Comparison of ENCODE assay signal across 9 cellular contexts in genomic region chr1:85992756-85993155, GRCh38.
DNase-seq lines count a peak whose midpoint lies in the region; ATAC-seq, FAIRE-seq and TF ChIP-seq lines count a peak whose summit lies in the region.
"Had no signal": no experiment of that assay in that cellular context is flagged by ENCODE, and none has a peak within 500 bp of the region (broad histone marks: within the 10 kb centered on the region; RNA-seq: fewer than 3 reads in every experiment).

No MANE protein-coding gene starts in this region.

- no peaks in the 10 kb centered on the region for H3K36me3 ChIP-seq in H1 (ENCODE audit: control insufficient read depth in 2 of 4, insufficient read depth in 4 of 4, low read length in 3 of 4)

- H3K4ac ChIP-seq in H1 (replicated peaks; ENCODE audit: insufficient read length, low read depth, low read length) = no peak overlapping the region

- no peak overlapping the region for H4K8ac ChIP-seq in H1 (ENCODE audit: extremely low read depth, insufficient read depth, low read length)

- ATAC-seq in GM21515 (IDR thresholded peaks at IDR 0.05; ENCODE audit: unreplicated experiment) (peak; percentile 71), HG03565 (IDR thresholded peaks at IDR 0.05; ENCODE audit: unreplicated experiment) (peak; percentile 58), HG03097 (IDR thresholded peaks at IDR 0.05; ENCODE audit: low FRiP score, unreplicated experiment) (no peak)
- ATAC-seq: SK-N-SH treated with all-trans-retinoic acid at 6 μM for 48 hours had no signal

- H2BK15ac ChIP-seq in H1 (ENCODE audit: low read length) = no peak overlapping the region

- DNase-seq in COLO829 (ENCODE audit: low spot score) (peak; percentile 7), H1 (ENCODE audit: low read depth in 1 of 2, low spot score in 2 of 2) (no peak), dorsolateral prefrontal cortex (no peak), frontal cortex (ENCODE audit: low spot score in 2 of 2) (no peak)
- no peak for DNase-seq in stimulated activated CD4-positive, alpha-beta T cell treated with anti-CD3 and anti-CD28 coated beads, Interleukin-4, amount 100 ng/mL, for 4 hours

- no peak overlapping the region for H3K9ac ChIP-seq in H1 (replicated peaks in 1 of 4; ENCODE audit: extremely low read depth in 1 of 4, low read depth in 3 of 4, low read length in 3 of 4)

- TF ChIP-seq CTCF in H1 (IDR thresholded peaks at IDR 0.05; ENCODE audit: control extremely low read depth in 1 of 3, insufficient read depth in 1 of 3, low read depth in 1 of 3, low read length in 3 of 3) = no peak
- TF ChIP-seq CTCF in dorsolateral prefrontal cortex (IDR thresholded peaks at IDR 0.05 in 54 of 56, conservative IDR thresholded peaks at IDR 0.05 in 2 of 56; ENCODE audit: low read depth in 1 of 56, partially characterized antibody in 56 of 56) = no peak

- no peak overlapping the region for H2AFZ ChIP-seq in H1 (ENCODE audit: low read length)

- no peak for TF ChIP-seq EP300 in H1 (IDR thresholded peaks at IDR 0.05; ENCODE audit: borderline replicate concordance in 1 of 2, low read depth in 2 of 2, low read length in 2 of 2)

- H4K20me1 ChIP-seq in H1 (replicated peaks in 1 of 2; ENCODE audit: control insufficient read depth in 1 of 2, insufficient read depth in 2 of 2, low read length in 2 of 2) = no peaks in the 10 kb centered on the region

- no peak for TF ChIP-seq POLR2A in H1 (IDR thresholded peaks at IDR 0.05; ENCODE audit: control extremely low read depth in 1 of 2, low read depth in 2 of 2, low read length in 2 of 2)

- no peaks in the 10 kb centered on the region for H3K79me2 ChIP-seq in H1 (ENCODE audit: control insufficient read depth in 1 of 2, insufficient read depth in 2 of 2, low read length in 2 of 2)

- no peak overlapping the region for H3K4me2 ChIP-seq in H1 (ENCODE audit: insufficient read depth in 1 of 2, low read depth in 2 of 2, low read length in 2 of 2)

- H3K79me1 ChIP-seq in H1 (ENCODE audit: low read depth, low read length) = no peaks in the 10 kb centered on the region

- H4K91ac ChIP-seq in H1 (replicated peaks; ENCODE audit: insufficient read length, low read length) = no peak overlapping the region

- no peaks in the 10 kb centered on the region for H3K4me1 ChIP-seq in H1 (replicated peaks in 1 of 4; ENCODE audit: control insufficient read depth in 3 of 4, insufficient read depth in 4 of 4, low read length in 3 of 4)

- no peak overlapping the region for H2BK12ac ChIP-seq in H1 (ENCODE audit: low read depth, low read length)

- H3K27me3 ChIP-seq in H1 (replicated peaks in 1 of 4; ENCODE audit: control insufficient read depth in 3 of 4, extremely low read depth in 1 of 4, insufficient read depth in 3 of 4, low read length in 3 of 4) (no peaks in the 10 kb centered on the region), dorsolateral prefrontal cortex (no peaks in the 10 kb centered on the region)

- no peak for TF ChIP-seq RAD21 in H1 (IDR thresholded peaks at IDR 0.05 in 1 of 2, conservative IDR thresholded peaks at IDR 0.05 in 1 of 2; ENCODE audit: low read depth in 2 of 2, low read length in 2 of 2)

- no peaks in the 10 kb centered on the region for H3K23me2 ChIP-seq in H1 (ENCODE audit: low read depth, low read length)

- no peak overlapping the region for H2BK5ac ChIP-seq in H1 (ENCODE audit: low read depth, low read length)

- H3K9me3 ChIP-seq in H1 (ENCODE audit: insufficient read depth in 2 of 2, low read depth in 1 of 2, low read length in 1 of 2) = no peaks in the 10 kb centered on the region

- POLR2A ChIA-PET in H1 (lab: Charles Lee; ENCODE audit: partially characterized antibody) = no interaction called here

- H3K18ac ChIP-seq in H1 (ENCODE audit: extremely low read depth, low read length) = no peak overlapping the region

- no peak overlapping the region for H3K23ac ChIP-seq in H1 (ENCODE audit: insufficient read length)

- H3K27ac ChIP-seq in H1 (ENCODE audit: low read depth, low read length) (no peak overlapping the region), dorsolateral prefrontal cortex (no peak overlapping the region)

- intact Hi-C loops in dorsolateral prefrontal cortex (cut with DNase I) = no loop called here

- H2BK20ac ChIP-seq in H1 (ENCODE audit: low read length) = no peak overlapping the region

- no peak overlapping the region for H2AK5ac ChIP-seq in H1 (ENCODE audit: low read depth, low read length)

- H3K4me3 ChIP-seq in H1 (ENCODE audit: extremely low read depth in 1 of 4, insufficient read depth in 2 of 4, low read depth in 3 of 4, low read length in 4 of 4) = no peak overlapping the region
- H3K4me3 ChIP-seq in dorsolateral prefrontal cortex = peak overlapping the region in 4 of 59 donors; percentile 6 to 18 (median 12)

- no peak overlapping the region for H3K56ac ChIP-seq in H1 (replicated peaks; ENCODE audit: insufficient read length, low read depth, low read length)

- peak overlapping the region; percentile 60 for H4K5ac ChIP-seq in H1 (ENCODE audit: insufficient read length, low read depth, low read length)

- no peak overlapping the region for H2BK120ac ChIP-seq in H1 (replicated peaks; ENCODE audit: low read depth, low read length)

- FAIRE-seq in H1 (lab: Jason Lieb, UNC) = no peak
- no peak for FAIRE-seq in frontal cortex (lab: Jason Lieb, UNC)

- CTCF ChIA-PET in H1 (lab: Charles Lee; ENCODE audit: partially characterized antibody) = interaction anchor here (1.7 kb wide), 1 partner anchor 25 kb away, joined by 4 read pairs; no protein-coding TSS in a partner anchor

- H3K14ac ChIP-seq in H1 (ENCODE audit: insufficient read length) = no peak overlapping the region

- WGBS in H1 (ENCODE audit: extremely low coverage in 1 of 2, insufficient coverage in 1 of 2, insufficient read length in 1 of 2, insufficient replicate concordance in 2 of 2, low coverage in 1 of 2, low lambda C conversion rate in 2 of 2, missing lambda C conversion rate in 1 of 2), 2 experiments = 90% methylated on average over 2 of the region's 2 CpGs; no CpG with 5 or more reads in 1 of the 2 experiments

TF ChIP-seq in H1, 55 proteins besides CTCF, POLR2A, EP300 and RAD21:
- TF ChIP-seq CREB1 (IDR thresholded peaks at IDR 0.05) (no peak), MAX (IDR thresholded peaks at IDR 0.05) (no peak), KDM1A (IDR thresholded peaks at IDR 0.05; ENCODE audit: borderline replicate concordance, low read length) (no peak), MAFK (IDR thresholded peaks at IDR 0.05; ENCODE audit: low read depth, low read length) (0 out of 2 replicates have a peak, but pooled peaks have one; percentile 25), ATF3 (IDR thresholded peaks at IDR 0.05; ENCODE audit: insufficient read depth, low read depth, low read length) (no peak), NANOG (IDR thresholded peaks at IDR 0.05; ENCODE audit: insufficient read depth, low read depth, low read length, poor library complexity, severe bottlenecking) (no peak)
